In the genomic region with DNA sequence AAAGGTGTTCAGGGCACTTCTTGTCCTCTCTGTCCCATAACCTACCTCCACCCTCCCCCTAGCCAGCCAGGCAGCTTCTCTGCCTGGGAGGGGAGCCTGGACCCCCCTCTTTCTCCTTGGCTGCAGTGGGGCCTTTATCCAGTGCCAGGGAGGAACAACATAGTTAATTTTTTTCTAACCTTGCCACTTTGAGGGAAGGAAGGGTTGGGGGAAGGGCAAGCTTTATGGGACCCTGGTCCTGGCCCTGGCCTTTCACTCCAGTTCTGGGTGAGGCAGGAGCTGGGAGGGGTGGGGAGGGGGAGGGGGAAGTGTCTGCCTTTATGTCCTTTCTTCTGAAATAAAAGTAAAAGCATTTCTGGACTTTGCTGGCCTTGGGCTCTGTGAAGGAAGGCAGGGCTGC, we compare ENCODE assay signal across 18 cellular contexts. TPM values are rescaled to one million over a fixed set of nuclear protein-coding genes. Genes with fewer than 3 reads are reported as not detected.
"Had no signal": no experiment of that assay in that cellular context is flagged by ENCODE, and none has a peak within 500 bp of the region (broad histone marks: within the 10 kb centered on the region; RNA-seq: fewer than 3 reads in every experiment).

No MANE protein-coding gene starts in this region.

- H3K9me3 Mint-ChIP-seq: activated naive CD8-positive, alpha-beta T cell treated with anti-CD3 and anti-CD28 coated beads, Interleukin-2, amount 50 U/mL, for 24 hours; activated T-helper 1 cell treated with anti-CD3 and anti-CD28 coated beads, Interleukin-12 subunit alpha, Interleukin-12 subunit beta, Interleukin-2, Interleukin-4 antibody, amounts not matched to agents 30 ng/mL and 10 ng/mL and 1 ng/mL, durations not matched to agents 14 hours and 24 hours and 36 hours had no signal

- DNase-seq: activated CD4-positive, alpha-beta T cell treated with anti-CD3 and anti-CD28 coated beads, Interleukin-2, amount 50 U/mL, for 1 hour; activated naive CD4-positive, alpha-beta T cell; activated naive CD8-positive, alpha-beta T cell treated with anti-CD3 and anti-CD28 coated beads, Interleukin-2, amount 50 U/mL, for 24 hours; gastrocnemius medialis; heart right ventricle; left colon; naive B cell; stimulated activated CD4-positive, alpha-beta T cell treated with anti-CD3 and anti-CD28 coated beads, Interleukin-12 subunit alpha, Interleukin-12 subunit beta, amount 100 ng/mL, for 4 hours; stimulated activated CD4-positive, alpha-beta T cell treated with anti-CD3 and anti-CD28 coated beads, Interleukin-2, amount 100 ng/mL, for 24 hours; tibial artery had no signal

- ATAC-seq: activated naive CD8-positive, alpha-beta T cell treated with anti-CD3 and anti-CD28 coated beads, Interleukin-2, amount 50 U/mL, for 24 hours; gastrocnemius medialis; heart right ventricle; left colon had no signal

- H3K27ac ChIP-seq: ascending aorta, gastrocnemius medialis, heart right ventricle, parathyroid adenoma, tibial artery had no signal

- H3K4me3 ChIP-seq: ascending aorta, gastrocnemius medialis, heart right ventricle, lung, tibial artery had no signal

- H3K9ac ChIP-seq: parathyroid adenoma had no signal

- H3K27ac Mint-ChIP-seq: activated naive CD8-positive, alpha-beta T cell treated with anti-CD3 and anti-CD28 coated beads, Interleukin-2, amount 50 U/mL, for 24 hours; activated T-helper 1 cell treated with anti-CD3 and anti-CD28 coated beads, Interleukin-12 subunit alpha, Interleukin-12 subunit beta, Interleukin-2, Interleukin-4 antibody, amounts not matched to agents 30 ng/mL and 10 ng/mL and 1 ng/mL, durations not matched to agents 14 hours and 24 hours and 36 hours; naive B cell had no signal

- H3K79me2 ChIP-seq: parathyroid adenoma had no signal

- H3K4me3 Mint-ChIP-seq: activated naive CD8-positive, alpha-beta T cell treated with anti-CD3 and anti-CD28 coated beads, Interleukin-2, amount 50 U/mL, for 24 hours; activated T-helper 1 cell treated with anti-CD3 and anti-CD28 coated beads, Interleukin-12 subunit alpha, Interleukin-12 subunit beta, Interleukin-2, Interleukin-4 antibody, amounts not matched to agents 30 ng/mL and 10 ng/mL and 1 ng/mL, durations not matched to agents 14 hours and 24 hours and 36 hours had no signal

RNA-seq across cellular contexts. Expression of a gene that starts 4.5 kb away (rescaled TPM):
- total RNA-seq: ascending aorta, bronchial epithelial cell, dermis microvascular lymphatic vessel endothelial cell, gastrocnemius medialis, heart right ventricle had no signal

RNA-seq across cellular contexts. Expression of a gene that starts 19.2 kb away (rescaled TPM):
- total RNA-seq: activated CD8-positive, alpha-beta memory T cell treated with anti-CD3 and anti-CD28 coated beads for 36 hours; ascending aorta; bronchial epithelial cell; dermis microvascular lymphatic vessel endothelial cell; gastrocnemius medialis; heart right ventricle; left colon; lung had no signal
- polyA plus RNA-seq: heart right ventricle had no signal

RNA-seq across cellular contexts. Expression of a gene that starts 39.9 kb away (rescaled TPM):
- total RNA-seq: activated CD8-positive, alpha-beta memory T cell treated with anti-CD3 and anti-CD28 coated beads for 36 hours; activated T-helper 1 cell treated with anti-CD3 and anti-CD28 coated beads, Interleukin-12 subunit alpha, Interleukin-12 subunit beta, Interleukin-2, Interleukin-4 antibody, amounts not matched to agents 30 ng/mL and 10 ng/mL and 1 ng/mL, durations not matched to agents 14 hours and 24 hours and 36 hours; ascending aorta; bronchial epithelial cell; dermis microvascular lymphatic vessel endothelial cell; epithelial cell of proximal tubule; gastrocnemius medialis; heart right ventricle; lung had no signal
- polyA plus RNA-seq: heart right ventricle, lung had no signal
